14 cellular contexts compared by ENCODE assay signal in the genomic region with DNA sequence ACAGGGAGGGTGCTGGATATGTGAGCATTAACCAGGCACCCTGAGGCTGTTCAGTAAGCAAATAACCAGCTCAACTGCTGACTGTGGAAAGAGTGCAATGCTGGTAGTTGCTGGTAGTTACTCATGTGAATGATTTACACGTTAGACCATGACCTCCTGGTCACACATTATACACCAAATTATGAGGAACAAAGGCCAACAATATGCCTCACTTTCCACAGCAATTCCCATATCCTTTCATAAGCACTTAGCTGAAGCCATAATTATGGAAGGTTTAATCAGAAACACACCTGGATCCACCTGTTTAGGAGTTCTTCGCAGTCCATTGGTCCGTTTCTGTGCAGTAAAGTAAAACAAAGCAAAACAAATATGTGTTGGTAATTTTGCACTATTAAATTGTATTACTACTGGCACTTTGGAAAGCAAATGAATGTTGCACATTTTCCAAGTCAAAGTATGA.
DNase-seq lines count a peak whose midpoint lies in the region; ATAC-seq and TF ChIP-seq lines count a peak whose summit lies in the region.
"Had no signal": no experiment of that assay in that cellular context is flagged by ENCODE, and none has a peak within 500 bp of the region (broad histone marks: within the 10 kb centered on the region; RNA-seq: fewer than 3 reads in every experiment).

No MANE protein-coding gene starts in this region.

- H3K4me3 ChIP-seq in body of pancreas: no peak overlapping the region
- H3K4me3 ChIP-seq in vagina: no peak overlapping the region
- H3K4me3 ChIP-seq: left ventricle myocardium inferior, tibial nerve had no signal

- H3K36me3 ChIP-seq in body of pancreas (replicated peaks in 1 of 2; ENCODE audit: insufficient read depth in 1 of 2, low read depth in 2 of 2) (no peaks in the 10 kb centered on the region), vagina (no peaks in the 10 kb centered on the region)
- H3K36me3 ChIP-seq: left ventricle myocardium inferior, tibial nerve had no signal

- H3K4me1 ChIP-seq in body of pancreas (no peaks in the 10 kb centered on the region), vagina (peaks cover 20% of the 10 kb centered on the region)
- H3K4me1 ChIP-seq: left ventricle myocardium inferior, tibial nerve had no signal

- H3K27me3 ChIP-seq in body of pancreas: no peaks in the 10 kb centered on the region
- no peaks in the 10 kb centered on the region for H3K27me3 ChIP-seq in vagina
- H3K27me3 ChIP-seq: tibial nerve had no signal

- TF ChIP-seq CTCF in body of pancreas (IDR thresholded peaks at IDR 0.05) (no peak), vagina (IDR thresholded peaks at IDR 0.05) (no peak)

- WGBS in body of pancreas, 2 donors: 37 to 42% methylated on average over 3 of the region's 3 CpGs

- TF ChIP-seq POLR2A in body of pancreas (IDR thresholded peaks at IDR 0.05) (no peak), vagina (IDR thresholded peaks at IDR 0.05) (no peak)

- ATAC-seq in body of pancreas (peak; percentile 54), HG03378 (IDR thresholded peaks at IDR 0.05; ENCODE audit: unreplicated experiment) (no peak)
- ATAC-seq: Right ventricle myocardium inferior had no signal

- DNase-seq in DMS79 treated with DMSO at 0.1 percent for 48 hours (lab: John Stamatoyannopoulos, UW): peak; percentile 22
- DNase-seq in DMS79 (lab: John Stamatoyannopoulos, UW): no peak
- DNase-seq in body of pancreas: peak in 2 of 4 donors; percentile 21 to 24
- DNase-seq in kidney tubule cell (ENCODE audit: low spot score): peak; percentile 91
- no peak for DNase-seq in vagina (ENCODE audit: extremely low spot score in 2 of 2)
- DNase-seq in midbrain (lab: John Stamatoyannopoulos, UW): no peak
- no peak for DNase-seq in activated CD8-positive, alpha-beta memory T cell treated with anti-CD3 and anti-CD28 coated beads, Interleukin-2, amount 50 U/mL, for 4 hours
- DNase-seq: left ventricle myocardium inferior; MM.1S; stimulated activated CD4-positive, alpha-beta T cell treated with anti-CD3 and anti-CD28 coated beads, Interleukin-15, amount 100 ng/mL, for 24 hours had no signal

- peak overlapping the region; percentile 0 to 65 (median 58) for H3K27ac ChIP-seq in body of pancreas
- peak overlapping the region; percentile 51 for H3K27ac ChIP-seq in vagina
- H3K27ac ChIP-seq: HL-60, left ventricle myocardium inferior, tibial nerve had no signal

- intact Hi-C loops in body of pancreas (cut with DNase I): no loop called here
- intact Hi-C loops in vagina (cut with DNase I): no loop called here

- H3K9me3 ChIP-seq in body of pancreas (no peaks in the 10 kb centered on the region), vagina (no peaks in the 10 kb centered on the region)
- H3K9me3 ChIP-seq: left ventricle myocardium inferior, tibial nerve had no signal

Comparison
In these comparisons a context has a peak if more than half of its experiments do, and no peak if none do; other contexts are left out.
1. DNase-seq: peak in DMS79 treated with DMSO at 0.1 percent for 48 hours (single experiment) and kidney tubule cell (single experiment); none in DMS79 (single experiment), vagina (0 of 2), midbrain (single experiment) and activated CD8-positive, alpha-beta memory T cell treated with anti-CD3 and anti-CD28 coated beads, Interleukin-2, amount 50 U/mL, for 4 hours (single experiment).